Comparison of ENCODE assay signal across 14 cellular contexts in the genomic region with DNA sequence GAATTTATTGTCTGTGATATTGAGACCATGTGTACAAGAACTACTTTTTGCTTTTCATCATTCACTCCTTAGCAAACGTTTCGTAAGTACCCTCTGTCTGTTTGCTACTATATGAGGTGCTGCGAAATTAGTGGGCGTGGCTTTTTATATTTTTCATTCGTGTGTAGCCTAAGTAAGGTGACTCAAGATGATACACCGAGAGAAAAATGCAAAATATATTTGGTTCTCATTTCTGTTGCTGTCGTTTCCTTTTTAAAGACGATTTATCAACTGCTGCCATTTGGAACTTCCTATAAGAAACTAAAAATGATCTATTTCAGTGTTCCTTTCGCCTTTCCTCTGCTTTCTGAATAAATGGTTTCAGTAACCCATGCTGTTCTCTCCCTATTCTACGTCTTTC.
A peak's percentile ranks its signal among the peaks of the same experiment; 100 is the strongest.
DNase-seq lines count a peak whose midpoint lies in the region; ATAC-seq, FAIRE-seq and TF ChIP-seq lines count a peak whose summit lies in the region.
"Had no signal": no experiment of that assay in that cellular context is flagged by ENCODE, and none has a peak within 500 bp of the region (broad histone marks: within the 10 kb centered on the region; RNA-seq: fewer than 3 reads in every experiment).

No MANE protein-coding gene starts in this region.

- H3K4me3 ChIP-seq in K562, result no peak overlapping the region
- H3K4me3 ChIP-seq in ovary, result no peak overlapping the region
- no peak overlapping the region for H3K4me3 ChIP-seq in gastroesophageal sphincter
- H3K4me3 ChIP-seq: psoas muscle, upper lobe of left lung had no signal

- no TSS peak for BruUV-seq in K562 (replicated peaks; lab: Mats Ljungman, UMichigan)

- TF ChIP-seq EP300 in K562 (IDR thresholded peaks at IDR 0.05; ENCODE audit: low read length) (no peak), ovary (IDR thresholded peaks at IDR 0.05) (no peak), gastroesophageal sphincter (IDR thresholded peaks at IDR 0.05) (no peak)

- no peak overlapping the region for H3K9ac ChIP-seq in K562 (ENCODE audit: insufficient read depth in 1 of 2, low read depth in 2 of 2, low read length in 2 of 2)

- in situ Hi-C loops in K562 (cut with MboI), result no loop called here

- H3K4me1 ChIP-seq in K562 (replicated peaks in 1 of 2; ENCODE audit: control insufficient read depth in 2 of 2, insufficient read depth in 2 of 2, low read length in 2 of 2) (no peaks in the 10 kb centered on the region), ovary (ENCODE audit: insufficient read depth) (peaks cover 10% of the 10 kb centered on the region), gastroesophageal sphincter (peaks cover 0 to 10% (median 3%) of the 10 kb centered on the region in 3 donors)
- H3K4me1 ChIP-seq: psoas muscle, upper lobe of left lung had no signal

- no peaks in the 10 kb centered on the region for H3K79me2 ChIP-seq in K562 (ENCODE audit: control insufficient read depth, insufficient read depth, low read length)

- no peaks in the 10 kb centered on the region for H3K9me1 ChIP-seq in K562 (ENCODE audit: control insufficient read depth, insufficient read depth, low read length)

- no peak overlapping the region for H2AFZ ChIP-seq in K562 (ENCODE audit: low read depth, low read length)

- H3K36me3 ChIP-seq in K562 (ENCODE audit: control insufficient read depth, insufficient read depth, low read length) (peaks cover 47% of the 10 kb centered on the region), ovary (no peaks in the 10 kb centered on the region), gastroesophageal sphincter (peaks cover 0 to 41% of the 10 kb centered on the region in 2 donors)

- H3K27ac ChIP-seq in K562 (ENCODE audit: extremely low read depth, low read depth, low read length) (no peak overlapping the region), ovary (peak overlapping the region in 1 of 2 donors; percentile 18), gastroesophageal sphincter (no peak overlapping the region)
- H3K27ac ChIP-seq: psoas muscle, upper lobe of left lung had no signal

- H3K9me3 ChIP-seq in K562 (replicated peaks; ENCODE audit: control insufficient read depth, insufficient read depth, low read depth, low read length) (no peaks in the 10 kb centered on the region), ovary (no peaks in the 10 kb centered on the region), gastroesophageal sphincter (peaks cover 0 to 7% (median 0%) of the 10 kb centered on the region in 3 donors)
- H3K9me3 ChIP-seq: psoas muscle, upper lobe of left lung had no signal

- CTCF ChIA-PET in K562 (lab: Yijun Ruan, JAX; ENCODE audit: low intra/inter-chr PET ratio), result no interaction called here

- TF ChIP-seq POLR2A in K562 (conservative IDR thresholded peaks at IDR 0.05), result no peak
- no peak for TF ChIP-seq POLR2A in ovary (IDR thresholded peaks at IDR 0.05)
- TF ChIP-seq POLR2A in gastroesophageal sphincter (IDR thresholded peaks at IDR 0.05), result no peak

- FAIRE-seq in GM19239 (lab: Jason Lieb, UNC) (peak; percentile 87), K562 (lab: Jason Lieb, UNC) (peak; percentile 11)

- no peaks in the 10 kb centered on the region for H4K20me1 ChIP-seq in K562 (replicated peaks; ENCODE audit: control insufficient read depth, insufficient read depth, low read length)

- no peak overlapping the region for H3K4me2 ChIP-seq in K562 (ENCODE audit: insufficient read depth, low read length)

- intact Hi-C loops in K562 (cut with micrococcal nuclease) (no loop called here), ovary (cut with DNase I) (no loop called here)

- ATAC-seq in HG03095 (IDR thresholded peaks at IDR 0.05; ENCODE audit: unreplicated experiment) (peak; percentile 49), K562 (no peak), gastroesophageal sphincter (no peak)
- ATAC-seq: psoas muscle, WTC11 had no signal

- DNase-seq in ELR (ENCODE audit: low read depth), result peak; percentile 77
- no peak for DNase-seq in GM19239 (ENCODE audit: insufficient read length, low spot score)
- no peak for DNase-seq in K562 (ENCODE audit: extremely low read depth in 1 of 4, low spot score in 3 of 4)
- no peak for DNase-seq in activated naive CD4-positive, alpha-beta T cell treated with anti-CD3 and anti-CD28 coated beads, Interleukin-2, amount 50 U/mL, for 16 hours
- no peak for DNase-seq in ovary
- no peak for DNase-seq in superior temporal gyrus (ENCODE audit: extremely low spot score)
- DNase-seq: activated naive CD8-positive, alpha-beta T cell treated with anti-CD3 and anti-CD28 coated beads, Interleukin-2, amount 10 ng/mL, durations not matched to agents 7 days and 5 days; NCI-H2029; psoas muscle; stimulated activated CD8-positive, alpha-beta memory T cell treated with anti-CD3 and anti-CD28 coated beads, Interleukin-4, amount 100 ng/mL, for 48 hours; upper lobe of left lung had no signal

- 94% methylated on average over 10 of the region's 10 CpGs for WGBS in K562 (ENCODE audit: insufficient coverage, low coverage, missing lambda C conversion rate)
- WGBS in ovary, 3 donors, result 26 to 37% (median 30%) methylated on average over 10 of the region's 10 CpGs
- WGBS in gastroesophageal sphincter (ENCODE audit: low coverage in 1 of 2), 2 donors, result 44 to 52% methylated on average over 10 of the region's 10 CpGs

- POLR2A ChIA-PET in K562 (lab: Yijun Ruan, JAX), result no interaction called here

- no peak for TF ChIP-seq CTCF in K562 (IDR thresholded peaks at IDR 0.05 in 2 of 3, conservative IDR thresholded peaks at IDR 0.05 in 1 of 3; ENCODE audit: insufficient read depth in 2 of 3, low read depth in 1 of 3, low read length in 3 of 3)
- TF ChIP-seq CTCF in ovary (IDR thresholded peaks at IDR 0.05), result no peak
- TF ChIP-seq CTCF in gastroesophageal sphincter (IDR thresholded peaks at IDR 0.05), result no peak

- H3K27me3 ChIP-seq in K562 (ENCODE audit: control insufficient read depth in 2 of 2, insufficient read depth in 2 of 2, low read length in 2 of 2) (no peaks in the 10 kb centered on the region), ovary (no peaks in the 10 kb centered on the region), gastroesophageal sphincter (no peaks in the 10 kb centered on the region)
- H3K27me3 ChIP-seq: upper lobe of left lung had no signal

- TF ChIP-seq RAD21 in K562 (CRISPR knock-in tag; conservative IDR thresholded peaks at IDR 0.05 in 1 of 2, IDR thresholded peaks at IDR 0.05 in 1 of 2), result no peak

TF ChIP-seq in K562, 482 proteins besides CTCF, POLR2A, EP300 and RAD21:
- TF ChIP-seq KAT8 (IDR thresholded peaks at IDR 0.05; ENCODE audit: low read depth), result no peak
- TF ChIP-seq, protein P1, sequence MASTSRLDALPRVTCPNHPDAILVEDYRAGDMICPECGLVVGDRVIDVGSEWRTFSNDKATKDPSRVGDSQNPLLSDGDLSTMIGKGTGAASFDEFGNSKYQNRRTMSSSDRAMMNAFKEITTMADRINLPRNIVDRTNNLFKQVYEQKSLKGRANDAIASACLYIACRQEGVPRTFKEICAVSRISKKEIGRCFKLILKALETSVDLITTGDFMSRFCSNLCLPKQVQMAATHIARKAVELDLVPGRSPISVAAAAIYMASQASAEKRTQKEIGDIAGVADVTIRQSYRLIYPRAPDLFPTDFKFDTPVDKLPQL (IDR thresholded peaks at IDR 0.05; ENCODE audit: extremely low read depth, insufficient read length), result no peak
- TF ChIP-seq TEAD4 (IDR thresholded peaks at IDR 0.05; ENCODE audit: low read length), result no peak
- TF ChIP-seq TEAD4 (CRISPR knock-in tag; IDR thresholded peaks at IDR 0.05; ENCODE audit: borderline replicate concordance), result no peak
- TF ChIP-seq, protein P2, sequence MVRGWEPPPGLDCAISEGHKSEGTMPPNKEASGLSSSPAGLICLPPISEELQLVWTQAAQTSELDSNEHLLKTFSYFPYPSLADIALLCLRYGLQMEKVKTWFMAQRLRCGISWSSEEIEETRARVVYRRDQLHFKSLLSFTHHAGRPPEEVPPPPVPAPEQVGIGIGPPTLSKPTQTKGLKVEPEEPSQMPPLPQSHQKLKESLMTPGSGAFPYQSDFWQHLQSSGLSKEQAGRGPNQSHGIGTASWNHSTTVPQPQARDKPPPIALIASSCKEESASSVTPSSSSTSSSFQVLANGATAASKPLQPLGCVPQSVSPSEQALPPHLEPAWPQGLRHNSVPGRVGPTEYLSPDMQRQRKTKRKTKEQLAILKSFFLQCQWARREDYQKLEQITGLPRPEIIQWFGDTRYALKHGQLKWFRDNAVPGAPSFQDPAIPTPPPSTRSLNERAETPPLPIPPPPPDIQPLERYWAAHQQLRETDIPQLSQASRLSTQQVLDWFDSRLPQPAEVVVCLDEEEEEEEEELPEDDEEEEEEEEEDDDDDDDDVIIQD (CRISPR knock-in tag; IDR thresholded peaks at IDR 0.05), result no peak
- TF ChIP-seq NFE2 (IDR thresholded peaks at IDR 0.05; ENCODE audit: low read depth), result no peak
- no peak for TF ChIP-seq ZKSCAN8 (CRISPR knock-in tag; IDR thresholded peaks at IDR 0.05)
- no peak for TF ChIP-seq SIN3B (IDR thresholded peaks at IDR 0.05; ENCODE audit: low read depth)
TF ChIP-seq in K562: peak in this region for 0.
